Comparison of ENCODE assay signal across 3 cellular contexts in genomic region chr12:75541-75940, GRCh38. TPM values are rescaled to one million over a fixed set of nuclear protein-coding genes. Genes with fewer than 3 reads are reported as not detected.
"Had no signal": no experiment of that assay in that cellular context is flagged by ENCODE, and none has a peak within 500 bp of the region (broad histone marks: within the 10 kb centered on the region; RNA-seq: fewer than 3 reads in every experiment).

No MANE protein-coding gene starts in this region.

RNA-seq across cellular contexts. Expression of gene IQSEC3, which starts 9.0 kb away (rescaled TPM):
- total RNA-seq: activated B cell treated with CpG ODN at 0.5 μM for 24 hours; activated CD4-positive, alpha-beta T cell treated with anti-CD3 and anti-CD28 coated beads for 36 hours; activated CD4-positive, alpha-beta T cell treated with anti-CD3 and anti-CD28 coated beads, Interleukin-2, amount 10 ng/mL, durations not matched to agents 7 days and 5 days had no signal
